ENCODE assay signal across 13 cellular contexts in genomic region chr7:107173191-107173590, GRCh38. TPM values are rescaled to one million over a fixed set of nuclear protein-coding genes. Genes with fewer than 3 reads are reported as not detected.
DNase-seq lines count a peak whose midpoint lies in the region; ATAC-seq and TF ChIP-seq lines count a peak whose summit lies in the region.
"Had no signal": no experiment of that assay in that cellular context is flagged by ENCODE, and none has a peak within 500 bp of the region (broad histone marks: within the 10 kb centered on the region; RNA-seq: fewer than 3 reads in every experiment).

No MANE protein-coding gene starts in this region.

- H3K4me2 ChIP-seq in OCI-LY1 (ENCODE audit: low read length) = peak overlapping the region; percentile 18; the same call in 1 of the 2 replicates

- no peak for TF ChIP-seq CTCF in OCI-LY1 (IDR thresholded peaks at IDR 0.05; ENCODE audit: low read length)
- no peak for TF ChIP-seq CTCF in colonic mucosa (IDR thresholded peaks at IDR 0.05)

- no peaks in the 10 kb centered on the region for H4K20me1 ChIP-seq in OCI-LY1 (ENCODE audit: insufficient read depth, low read length)

- no peak overlapping the region; the same call in 1 of the 2 replicates for H3K9ac ChIP-seq in OCI-LY1 (ENCODE audit: low read length)
- H3K9ac ChIP-seq in colonic mucosa (ENCODE audit: low read depth in 2 of 2, low read length in 2 of 2) = no peak overlapping the region

- peaks cover 7% of the 10 kb centered on the region for H3K36me3 Mint-ChIP-seq in activated T-cell treated with anti-CD3 and anti-CD28 coated beads, Interleukin-2, amount 50 U/mL, for 4 hours (ENCODE audit: insufficient read depth)

- H3K9me2 ChIP-seq in OCI-LY1 (ENCODE audit: low read depth, low read length) = no peaks in the 10 kb centered on the region

- H3K27me3 ChIP-seq in OCI-LY1 (ENCODE audit: insufficient read depth, low read length) (no peaks in the 10 kb centered on the region), colonic mucosa (no peaks in the 10 kb centered on the region)
- H3K27me3 ChIP-seq: Peyer's patch had no signal

- H3K27me3 Mint-ChIP-seq in activated T-cell treated with anti-CD3 and anti-CD28 coated beads, Interleukin-2, amount 50 U/mL, for 4 hours (ENCODE audit: low read depth) = no peaks in the 10 kb centered on the region
- H3K27me3 Mint-ChIP-seq in stimulated activated naive CD8-positive, alpha-beta T cell treated with anti-CD3 and anti-CD28 coated beads, Interleukin-15, amount 100 ng/mL, for 72 hours = no peaks in the 10 kb centered on the region

- H3K9me3 Mint-ChIP-seq in activated T-cell treated with anti-CD3 and anti-CD28 coated beads, Interleukin-2, amount 50 U/mL, for 4 hours = no peaks in the 10 kb centered on the region
- H3K9me3 Mint-ChIP-seq in stimulated activated naive CD8-positive, alpha-beta T cell treated with anti-CD3 and anti-CD28 coated beads, Interleukin-15, amount 100 ng/mL, for 72 hours = no peaks in the 10 kb centered on the region

- H3K36me3 ChIP-seq in OCI-LY1 (ENCODE audit: insufficient read depth, low read length) (peaks cover 5% of the 10 kb centered on the region; the same call in 1 of the 2 replicates), colonic mucosa (no peaks in the 10 kb centered on the region)

- peaks cover 71% of the 10 kb centered on the region for H3K4me1 Mint-ChIP-seq in activated T-cell treated with anti-CD3 and anti-CD28 coated beads, Interleukin-2, amount 50 U/mL, for 4 hours (ENCODE audit: low read depth)
- H3K4me1 Mint-ChIP-seq in stimulated activated naive CD8-positive, alpha-beta T cell treated with anti-CD3 and anti-CD28 coated beads, Interleukin-15, amount 100 ng/mL, for 72 hours = peaks cover 57% of the 10 kb centered on the region

- H3K9me3 ChIP-seq in OCI-LY1 (ENCODE audit: low read length) (no peaks in the 10 kb centered on the region), colonic mucosa (no peaks in the 10 kb centered on the region)
- H3K9me3 ChIP-seq: Peyer's patch had no signal

- DNase-seq in activated T-cell treated with anti-CD3 and anti-CD28 coated beads, Interleukin-2, amount 50 U/mL, for 4 hours = no peak
- no peak for DNase-seq in activated T-cell treated with anti-CD3 and anti-CD28 coated beads, Interleukin-2, amount 50 U/mL, for 48 hours
- DNase-seq in colonic mucosa (no peak), Right ventricle myocardium superior (no peak)
- no peak for DNase-seq in stimulated activated naive CD8-positive, alpha-beta T cell treated with anti-CD3 and anti-CD28 coated beads, Interleukin-15, amount 100 ng/mL, for 72 hours
- DNase-seq: DND-41; MM.1S; Peyer's patch; stimulated activated CD8-positive, alpha-beta memory T cell treated with anti-CD3 and anti-CD28 coated beads, Interleukin-4, amount 100 ng/mL, for 48 hours; T-helper 2 cell had no signal

- H2AFZ ChIP-seq in OCI-LY1 (ENCODE audit: low read length) = no peak overlapping the region

- no peak overlapping the region for H3K27ac Mint-ChIP-seq in stimulated activated naive CD8-positive, alpha-beta T cell treated with anti-CD3 and anti-CD28 coated beads, Interleukin-15, amount 100 ng/mL, for 72 hours

- H3K4me1 ChIP-seq in OCI-LY1 (ENCODE audit: insufficient read depth, low read length, severe bottlenecking) (peaks cover 26% of the 10 kb centered on the region), colonic mucosa (no peaks in the 10 kb centered on the region)

- H3K79me2 ChIP-seq in OCI-LY1 (ENCODE audit: insufficient read depth, low read length) = peaks cover 76% of the 10 kb centered on the region

- H3K4me3 ChIP-seq in OCI-LY1 (ENCODE audit: low read depth, low read length, poor library complexity, severe bottlenecking) = no peak overlapping the region
- no peak overlapping the region for H3K4me3 ChIP-seq in colonic mucosa
- H3K4me3 ChIP-seq: Peyer's patch had no signal

- no peak for ATAC-seq in activated T-cell treated with anti-CD3 and anti-CD28 coated beads, Interleukin-2, amount 50 U/mL, for 4 hours
- ATAC-seq in stimulated activated naive CD8-positive, alpha-beta T cell treated with anti-CD3 and anti-CD28 coated beads, Interleukin-15, amount 100 ng/mL, for 72 hours = no peak
- ATAC-seq in HG03095 (IDR thresholded peaks at IDR 0.05; ENCODE audit: unreplicated experiment) (no peak), HG03045 (IDR thresholded peaks at IDR 0.05; ENCODE audit: unreplicated experiment) (no peak), Right ventricle myocardium superior (ENCODE audit: poor library complexity) (no peak)

- intact Hi-C loops in colonic mucosa (cut with DNase I) (no loop called here), Right ventricle myocardium superior (cut with DNase I) (no loop called here)

- H3F3A ChIP-seq in OCI-LY1 (ENCODE audit: insufficient read depth, low read length) = no peaks in the 10 kb centered on the region

- peak overlapping the region; percentile 27 for H3K4me3 Mint-ChIP-seq in activated T-cell treated with anti-CD3 and anti-CD28 coated beads, Interleukin-2, amount 50 U/mL, for 4 hours
- H3K4me3 Mint-ChIP-seq in stimulated activated naive CD8-positive, alpha-beta T cell treated with anti-CD3 and anti-CD28 coated beads, Interleukin-15, amount 100 ng/mL, for 72 hours = peak overlapping the region; percentile 67 to 71

- H3K27ac ChIP-seq in OCI-LY1 (ENCODE audit: low read depth, low read length, poor library complexity, severe bottlenecking) (no peak overlapping the region), colonic mucosa (peak overlapping the region; percentile 23)
- H3K27ac ChIP-seq: Peyer's patch had no signal

RNA-seq across cellular contexts. Expression of gene HBP1, which starts 4.4 kb away (rescaled TPM):
- total RNA-seq in activated T-cell treated with anti-CD3 and anti-CD28 coated beads, Interleukin-2, amount 50 U/mL, for 4 hours = 10 to 100 TPM; 10.1 to 18.5 (median 16.2) TPM
- total RNA-seq in colonic mucosa = 10 to 100 TPM; 25.1 to 78.7 TPM
- 68.9 TPM for total RNA-seq in Right ventricle myocardium superior
